Comparison of ENCODE assay signal across 12 cellular contexts in the genomic region with DNA sequence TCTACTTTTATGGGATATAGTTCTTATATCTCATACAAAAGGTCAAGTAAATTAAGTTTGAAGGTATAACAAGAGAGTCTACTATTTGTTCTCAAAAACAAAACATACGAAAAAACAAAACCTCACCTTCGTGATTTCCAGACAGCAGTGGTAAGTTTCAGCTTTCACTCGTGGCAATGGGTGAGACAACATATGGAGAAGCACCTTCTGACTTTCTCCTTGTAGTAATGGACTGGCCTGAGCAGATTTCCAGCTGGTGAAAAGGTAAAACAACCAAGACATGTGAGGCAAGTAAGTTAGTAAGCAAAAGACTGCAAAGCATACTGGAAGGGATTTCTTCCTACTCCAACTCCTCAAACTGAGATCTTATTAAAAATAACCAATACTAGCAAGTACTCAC. TPM values are rescaled to one million over a fixed set of nuclear protein-coding genes. Genes with fewer than 3 reads are reported as not detected.
DNase-seq lines count a peak whose midpoint lies in the region; ATAC-seq, FAIRE-seq and TF ChIP-seq lines count a peak whose summit lies in the region.
"Had no signal": no experiment of that assay in that cellular context is flagged by ENCODE, and none has a peak within 500 bp of the region (broad histone marks: within the 10 kb centered on the region; RNA-seq: fewer than 3 reads in every experiment).

No MANE protein-coding gene starts in this region.

- H3K4me3 ChIP-seq in GM23248 (no peak overlapping the region), HepG2 (replicated peaks in 1 of 3; ENCODE audit: insufficient read depth in 1 of 3, low read depth in 2 of 3, low read length in 3 of 3) (no peak overlapping the region)
- H3K4me3 ChIP-seq: BLaER1 treated with 17β-estradiol and CSF1 and Interleukin-3, amounts not matched to agents 10 nM and 100 nM; thoracic aorta had no signal

- CTCF ChIA-PET in HepG2 (lab: Yijun Ruan, JAX; ENCODE audit: low intra/inter-chr PET ratio, low total read pairs), result no interaction called here

- H3K27ac ChIP-seq in GM23248 (no peak overlapping the region), HepG2 (ENCODE audit: extremely low read length, insufficient read depth, low read length) (no peak overlapping the region)
- H3K27ac ChIP-seq: BLaER1 treated with 17β-estradiol and CSF1 and Interleukin-3, amounts not matched to agents 10 nM and 100 nM; thoracic aorta had no signal

- peak; percentile 15 for FAIRE-seq in HepG2 (lab: Jason Lieb, UNC)

- TF ChIP-seq EP300 in HepG2 (IDR thresholded peaks at IDR 0.05; ENCODE audit: low read depth in 2 of 2, low read length in 2 of 2), result no peak
- no peak for TF ChIP-seq EP300 in HepG2 (CRISPR knock-in tag; IDR thresholded peaks at IDR 0.05; ENCODE audit: borderline replicate concordance)

- H3K36me3 ChIP-seq in GM23248 (ENCODE audit: low read depth) (peaks cover 5% of the 10 kb centered on the region; the same call in 1 of the 2 replicates), HepG2 (replicated peaks in 1 of 2; ENCODE audit: control insufficient read depth in 1 of 2, insufficient read depth in 2 of 2, low read length in 2 of 2) (peaks cover 5 to 18% of the 10 kb centered on the region in 2 experiments; a peak in 4 of 5 replicates)
- H3K36me3 ChIP-seq: thoracic aorta had no signal

- in situ Hi-C loops in GM23248 (cut with MboI), result no loop called here
- in situ Hi-C loops in HepG2 (cut with HindIII; ENCODE audit: extremely low pct_ligation_motif_present, low pct_unique_long_range_greater_than_20kb), result no loop called here

- H2AFZ ChIP-seq in GM23248 (peak overlapping the region; percentile 42), HepG2 (ENCODE audit: low read length) (no peak overlapping the region)

- H4K20me1 ChIP-seq in GM23248 (ENCODE audit: insufficient read depth) (no peaks in the 10 kb centered on the region), HepG2 (ENCODE audit: insufficient read depth, low read length) (no peaks in the 10 kb centered on the region)
- H4K20me1 ChIP-seq: BLaER1 treated with 17β-estradiol and CSF1 and Interleukin-3, amounts not matched to agents 10 nM and 100 nM had no signal

- intact Hi-C loops in HepG2 (cut with micrococcal nuclease; ENCODE audit: unreplicated experiment), result no loop called here

- ATAC-seq in GM18861 (IDR thresholded peaks at IDR 0.05; ENCODE audit: unreplicated experiment) (peak; percentile 47), HG03342 (IDR thresholded peaks at IDR 0.05; ENCODE audit: unreplicated experiment) (peak; percentile 69), HepG2 (no peak)

- H3K4me1 ChIP-seq in GM23248 (ENCODE audit: insufficient read depth) (0 out of 2 replicates have a peak, but pooled peaks cover 8% of the 10 kb centered on the region), HepG2 (ENCODE audit: insufficient read depth, low read length) (no peaks in the 10 kb centered on the region; the same call in 1 of the 2 replicates)

- TF ChIP-seq CTCF in HepG2 (CRISPR knock-in tag; IDR thresholded peaks at IDR 0.05) (no peak), GM10266 (IDR thresholded peaks at IDR 0.05; ENCODE audit: control insufficient read depth, insufficient read depth, low read depth, missing control alignments) (no peak)

- H3K4me2 ChIP-seq in GM23248 (ENCODE audit: unreplicated experiment), result peak overlapping the region; percentile 18
- H3K4me2 ChIP-seq in HepG2 (ENCODE audit: low read depth, low read length), result no peak overlapping the region
- H3K4me2 ChIP-seq: BLaER1 treated with 17β-estradiol and CSF1 and Interleukin-3, amounts not matched to agents 10 nM and 100 nM had no signal

- H3K9ac ChIP-seq in GM23248 (0 out of 2 replicates have a peak overlapping the region, but pooled peaks have one; percentile 2), HepG2 (ENCODE audit: insufficient read depth, low read depth, low read length) (no peak overlapping the region)
- H3K9ac ChIP-seq: BLaER1 treated with 17β-estradiol and CSF1 and Interleukin-3, amounts not matched to agents 10 nM and 100 nM had no signal

- 0 out of 2 replicates have a peak, but pooled peaks cover under 1% of the 10 kb centered on the region for H3F3A ChIP-seq in GM23248 (ENCODE audit: insufficient read depth)

- H3K27me3 ChIP-seq in GM23248 (replicated peaks; ENCODE audit: insufficient read depth) (no peaks in the 10 kb centered on the region), HepG2 (ENCODE audit: control insufficient read depth in 1 of 2, insufficient read depth in 2 of 2, low read length in 2 of 2) (no peaks in the 10 kb centered on the region)
- H3K27me3 ChIP-seq: BLaER1 treated with 17β-estradiol and CSF1 and Interleukin-3, amounts not matched to agents 10 nM and 100 nM had no signal

- no TSS peak for BruUV-seq in HepG2 (replicated peaks; lab: Mats Ljungman, UMichigan)

- TF ChIP-seq POLR2A in HepG2 (IDR thresholded peaks at IDR 0.05; ENCODE audit: insufficient read depth in 1 of 2, low read depth in 2 of 2, low read length in 2 of 2), result no peak

- no peaks in the 10 kb centered on the region for H3K9me2 ChIP-seq in GM23248 (ENCODE audit: insufficient read depth)

- no peaks in the 10 kb centered on the region for H3K9me3 ChIP-seq in GM23248 (ENCODE audit: low read depth)
- H3K9me3 ChIP-seq in HepG2 (ENCODE audit: low read length), result no peaks in the 10 kb centered on the region
- H3K9me3 ChIP-seq: thoracic aorta had no signal

- TF ChIP-seq RAD21 in HepG2 (CRISPR knock-in tag; IDR thresholded peaks at IDR 0.05), result no peak

- DNase-seq in GM23248 (no peak), HepG2 (ENCODE audit: low spot score) (no peak), cerebellar nuclear complex (lab: John Stamatoyannopoulos, UW) (no peak), amygdala (lab: John Stamatoyannopoulos, UW) (no peak), hippocampal formation (lab: John Stamatoyannopoulos, UW) (no peak), GM10266 (ENCODE audit: extremely low spot score) (no peak)
- DNase-seq: glutamatergic neuron, RPMI8226 had no signal

- POLR2A ChIA-PET in HepG2 (lab: Yijun Ruan, JAX), result no interaction called here

- H3K79me2 ChIP-seq in GM23248 (ENCODE audit: insufficient read depth), result no peaks in the 10 kb centered on the region
- H3K79me2 ChIP-seq in HepG2 (ENCODE audit: insufficient read depth, low read length), result no peaks in the 10 kb centered on the region

- 94 to 97% methylated on average over 3 of the region's 3 CpGs for WGBS in GM23248 (ENCODE audit: low coverage in 1 of 2, low lambda C conversion rate in 2 of 2, missing lambda C conversion rate in 2 of 2), 2 experiments
- 97% methylated on average over 3 of the region's 3 CpGs for WGBS in HepG2 (ENCODE audit: low lambda C conversion rate)

TF ChIP-seq in HepG2, 621 proteins besides CTCF, POLR2A, EP300 and RAD21 (continues in another document):
- TF ChIP-seq ZNF574 (CRISPR knock-in tag; IDR thresholded peaks at IDR 0.05), result no peak

RNA-seq across cellular contexts. Expression of gene RTTN, which starts 39.6 kb away (rescaled TPM):
- total RNA-seq in GM23248 (2014; rRNA removed; shearing (Covaris generic)), result 19.3 and 23.6 TPM in 2 replicates
- polyA plus RNA-seq in GM23248 (2016; fragmentation: Nextera tagmentation; extraction: Ambion mirVana) (11.1 and 12.4 TPM in 2 replicates), HepG2 (2011; rRNA removed) (3.4 and 5.4 TPM in 2 replicates)
- 12.5 and 18.7 TPM in 2 replicates for total RNA-seq in HepG2 (2016; rRNA removed; fragmentation: Illumina TruSeq; extraction: Trizol)
- total RNA-seq in HepG2 (2016; cell fraction: cytosol; rRNA removed; fragmentation: Illumina TruSeq; extraction: Trizol; ENCODE audit: low read depth), result 15.8 and 24.3 TPM in 2 replicates
- 11.4 and 18.6 TPM in 2 replicates for total RNA-seq in HepG2 (2016; cell fraction: insoluble cytoplasmic fraction; rRNA removed; fragmentation: Illumina TruSeq; extraction: Trizol)
- total RNA-seq in HepG2 (2016; cell fraction: membrane; rRNA removed; fragmentation: Illumina TruSeq; extraction: Trizol), result 9.9 and 11.5 TPM in 2 replicates
- 69.6 and 74.0 TPM in 2 replicates for total RNA-seq in HepG2 (2016; cell fraction: nucleus; rRNA removed; fragmentation: Illumina TruSeq; extraction: Trizol)
- 1.8 and 2.0 TPM in 2 replicates for polyA plus RNA-seq in HepG2 (2011; cell fraction: cytosol; rRNA removed)
- 8.1 and 9.1 TPM in 2 replicates for polyA plus RNA-seq in HepG2 (2011; cell fraction: nucleus; rRNA removed)
- polyA plus RNA-seq in HepG2 (2012), result 3.8 and 4.5 TPM in 2 replicates
- 1.0 and 1.1 TPM in 2 replicates for polyA plus RNA-seq in HepG2 (2016; cell fraction: cytosol; fragmentation: Illumina TruSeq; extraction: Trizol; ENCODE audit: low read depth)
- polyA plus RNA-seq in HepG2 (2016; cell fraction: insoluble cytoplasmic fraction; fragmentation: Illumina TruSeq; extraction: Trizol; ENCODE audit: low read depth), result 5.4 and 7.2 TPM in 2 replicates
- polyA plus RNA-seq in HepG2 (2016; cell fraction: membrane; fragmentation: Illumina TruSeq; extraction: Trizol; ENCODE audit: low read depth), result 1.6 and 1.9 TPM in 2 replicates
- 14.8 and 16.8 TPM in 2 replicates for polyA plus RNA-seq in HepG2 (2016; cell fraction: nucleus; fragmentation: Illumina TruSeq; extraction: Trizol; ENCODE audit: insufficient read depth, low read depth)
- polyA minus RNA-seq in HepG2 (2011; rRNA and poly(A)+ RNA removed; ENCODE audit: low replicate concordance), result 18.4 and 41.1 TPM in 2 replicates
- 4.4 and 5.3 TPM in 2 replicates for polyA minus RNA-seq in HepG2 (2011; cell fraction: cytosol; rRNA and poly(A)+ RNA removed)
- 117 and 137 TPM in 2 replicates for polyA minus RNA-seq in HepG2 (2011; cell fraction: nucleus; rRNA and poly(A)+ RNA removed)
